10 cellular contexts compared by ENCODE assay signal in the genomic region with DNA sequence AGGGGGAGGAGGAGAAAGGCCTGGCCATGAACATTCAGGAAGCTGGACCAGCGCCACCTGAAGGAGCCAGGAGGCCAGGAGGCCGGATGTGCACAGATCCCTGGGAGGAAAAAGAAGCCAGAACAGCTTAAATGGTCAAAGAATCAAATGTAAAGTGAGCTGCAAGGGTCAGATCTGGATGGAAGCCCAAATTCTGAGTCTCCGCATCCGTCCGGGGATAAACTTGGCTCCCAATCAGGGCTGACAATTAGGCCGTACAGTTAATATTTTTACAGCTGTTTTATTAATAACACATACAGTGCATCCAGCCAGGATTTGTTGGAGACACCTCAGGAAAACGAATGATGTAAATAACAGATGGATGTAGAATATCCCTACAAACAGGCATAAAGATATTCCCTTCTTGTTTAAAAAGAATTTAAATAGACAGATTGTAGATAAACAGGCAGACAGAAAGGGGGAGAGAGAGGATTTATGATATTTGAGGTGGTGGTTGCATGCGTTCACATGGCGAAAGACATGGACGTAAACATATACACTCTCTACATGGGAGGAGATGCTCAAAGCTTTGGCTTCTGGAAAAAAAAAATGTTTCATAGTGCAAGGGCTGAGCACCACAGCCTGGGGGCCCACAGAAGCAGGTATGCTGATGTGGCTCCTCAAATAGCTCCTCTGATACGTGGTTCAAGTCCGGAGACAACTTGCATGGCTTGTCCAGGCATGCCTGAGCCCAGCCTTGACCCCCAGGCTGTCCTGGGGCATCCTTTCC.
DNase-seq lines count a peak whose midpoint lies in the region; ATAC-seq and TF ChIP-seq lines count a peak whose summit lies in the region.
"Had no signal": no experiment of that assay in that cellular context is flagged by ENCODE, and none has a peak within 500 bp of the region (broad histone marks: within the 10 kb centered on the region; RNA-seq: fewer than 3 reads in every experiment).

No MANE protein-coding gene starts in this region.

- peaks cover 10% of the 10 kb centered on the region for H3K4me1 ChIP-seq in endodermal cell (ENCODE audit: control insufficient read depth, insufficient read depth, low read length)
- H3K4me1 ChIP-seq in left lung: peaks cover 0 to 6% of the 10 kb centered on the region in 2 donors
- H3K4me1 ChIP-seq in uterus: no peaks in the 10 kb centered on the region
- peaks cover 0 to 20% (median 0%) of the 10 kb centered on the region in 4 donors for H3K4me1 ChIP-seq in tibial nerve

- no peak overlapping the region for H3K27ac Mint-ChIP-seq in endodermal cell

- TF ChIP-seq POLR2A in uterus (IDR thresholded peaks at IDR 0.05) (no peak), tibial nerve (IDR thresholded peaks at IDR 0.05) (no peak)

- ATAC-seq in left lung: peak; percentile 34

- peak overlapping the region; percentile 72 for H3K27ac ChIP-seq in endodermal cell (ENCODE audit: low read depth, low read length)
- peak overlapping the region in 1 of 2 donors; percentile 40 for H3K27ac ChIP-seq in left lung
- H3K27ac ChIP-seq in uterus: peak overlapping the region; percentile 47 to 49
- no peak overlapping the region for H3K27ac ChIP-seq in tibial nerve

- no peaks in the 10 kb centered on the region for H3K27me3 Mint-ChIP-seq in endodermal cell (ENCODE audit: insufficient read depth)

- no peaks in the 10 kb centered on the region for H3K9me3 Mint-ChIP-seq in endodermal cell

- no peak overlapping the region for H3K4me3 Mint-ChIP-seq in endodermal cell

- H3K36me3 Mint-ChIP-seq in endodermal cell (ENCODE audit: low read depth): no peaks in the 10 kb centered on the region

- no peak for TF ChIP-seq EP300 in tibial nerve (IDR thresholded peaks at IDR 0.05)

- H3K4me1 Mint-ChIP-seq in endodermal cell: peaks cover 13% of the 10 kb centered on the region

- intact Hi-C loops in left lung (cut with DNase I) (no loop called here), uterus (cut with DNase I; ENCODE audit: low total_unique reads) (no loop called here)

- no peak overlapping the region for H3K9ac ChIP-seq in endodermal cell (ENCODE audit: extremely low read depth, low read length, poor library complexity, severe bottlenecking)

- H3K4me3 ChIP-seq in endodermal cell (ENCODE audit: low read length): no peak overlapping the region
- H3K4me3 ChIP-seq in left lung: no peak overlapping the region
- no peak overlapping the region for H3K4me3 ChIP-seq in uterus
- H3K4me3 ChIP-seq in tibial nerve: no peak overlapping the region

- peak; percentile 55 for DNase-seq in NCI-H2171 treated with DMSO at 0.1 percent for 48 hours (lab: John Stamatoyannopoulos, UW)
- no peak for DNase-seq in NCI-H2171 (lab: John Stamatoyannopoulos, UW)
- peak; percentile 56 for DNase-seq in endodermal cell
- peak in 1 of 2 donors; percentile 33 for DNase-seq in left lung
- peak; percentile 24 to 25 for DNase-seq in uterus
- no peak for DNase-seq in foreskin melanocyte
- no peak for DNase-seq in OCI-M2 (lab: John Stamatoyannopoulos, UW; ENCODE audit: unreplicated experiment)
- no peak for DNase-seq in tibial nerve (ENCODE audit: low spot score in 2 of 2)
- DNase-seq: activated naive CD4-positive, alpha-beta T cell treated with anti-CD3 and anti-CD28 coated beads, Interleukin-2, amount 50 U/mL, for 16 hours; stimulated activated CD4-positive, alpha-beta T cell treated with anti-CD3 and anti-CD28 coated beads, Interleukin-4, amount 100 ng/mL, for 1 hour had no signal

- H3K27me3 ChIP-seq in endodermal cell (ENCODE audit: control insufficient read depth, insufficient read depth, low read length, poor library complexity, severe bottlenecking): no peaks in the 10 kb centered on the region
- H3K27me3 ChIP-seq in left lung: no peaks in the 10 kb centered on the region
- H3K27me3 ChIP-seq in uterus: no peaks in the 10 kb centered on the region
- no peaks in the 10 kb centered on the region for H3K27me3 ChIP-seq in tibial nerve

- H3K9me3 ChIP-seq in endodermal cell (ENCODE audit: control insufficient read depth, low read length) (no peaks in the 10 kb centered on the region), left lung (no peaks in the 10 kb centered on the region), uterus (no peaks in the 10 kb centered on the region), tibial nerve (no peaks in the 10 kb centered on the region)

- TF ChIP-seq CTCF in endodermal cell (conservative IDR thresholded peaks at IDR 0.05) (peak; percentile 64), left lung (IDR thresholded peaks at IDR 0.05) (no peak), uterus (IDR thresholded peaks at IDR 0.05) (peak in 1 of 4 experiments; percentile 14), tibial nerve (IDR thresholded peaks at IDR 0.05) (no peak)

- 68 to 90% methylated on average over 2 to 12 of the region's 12 CpGs for WGBS in endodermal cell (ENCODE audit: insufficient coverage in 1 of 2, insufficient read length in 1 of 2), 2 experiments
- WGBS in tibial nerve, 2 donors: 36 to 42% methylated on average over 12 of the region's 12 CpGs

- H3K36me3 ChIP-seq in endodermal cell (ENCODE audit: control insufficient read depth, insufficient read depth, low read length) (no peaks in the 10 kb centered on the region), left lung (no peaks in the 10 kb centered on the region), uterus (no peaks in the 10 kb centered on the region), tibial nerve (no peaks in the 10 kb centered on the region)

Comparison
In these comparisons a context has a peak if more than half of its experiments do, and no peak if none do; other contexts are left out.
1. DNase-seq: peak in NCI-H2171 treated with DMSO at 0.1 percent for 48 hours (single experiment), endodermal cell (single experiment) and uterus (2 of 2); none in NCI-H2171 (single experiment), foreskin melanocyte (single experiment), OCI-M2 (single experiment) and tibial nerve (0 of 2).
2. H3K27ac ChIP-seq: peak in endodermal cell (single experiment) and uterus (2 of 2); none in tibial nerve (0 of 4).